Comparison of ENCODE assay signal across 1 cellular context in genomic region chr13:24146961-24147569, GRCh38.
TF ChIP-seq lines count a peak whose summit lies in the region.

No MANE protein-coding gene starts in this region.

TF ChIP-seq in SK-N-SH treated with all-trans-retinoic acid at 6 μM for 48 hours, 23 proteins besides CTCF, POLR2A, EP300 and RAD21 (continued from another document):
- no peak for TF ChIP-seq CSRNP3 (CRISPR knock-in tag; IDR thresholded peaks at IDR 0.05)
- TF ChIP-seq ZFP3 (CRISPR knock-in tag; IDR thresholded peaks at IDR 0.05), result 0 out of 2 replicates have a peak, but pooled peaks have one; percentile 28
- TF ChIP-seq ZNF70 (CRISPR knock-in tag; IDR thresholded peaks at IDR 0.05), result no peak
- TF ChIP-seq, protein P1, sequence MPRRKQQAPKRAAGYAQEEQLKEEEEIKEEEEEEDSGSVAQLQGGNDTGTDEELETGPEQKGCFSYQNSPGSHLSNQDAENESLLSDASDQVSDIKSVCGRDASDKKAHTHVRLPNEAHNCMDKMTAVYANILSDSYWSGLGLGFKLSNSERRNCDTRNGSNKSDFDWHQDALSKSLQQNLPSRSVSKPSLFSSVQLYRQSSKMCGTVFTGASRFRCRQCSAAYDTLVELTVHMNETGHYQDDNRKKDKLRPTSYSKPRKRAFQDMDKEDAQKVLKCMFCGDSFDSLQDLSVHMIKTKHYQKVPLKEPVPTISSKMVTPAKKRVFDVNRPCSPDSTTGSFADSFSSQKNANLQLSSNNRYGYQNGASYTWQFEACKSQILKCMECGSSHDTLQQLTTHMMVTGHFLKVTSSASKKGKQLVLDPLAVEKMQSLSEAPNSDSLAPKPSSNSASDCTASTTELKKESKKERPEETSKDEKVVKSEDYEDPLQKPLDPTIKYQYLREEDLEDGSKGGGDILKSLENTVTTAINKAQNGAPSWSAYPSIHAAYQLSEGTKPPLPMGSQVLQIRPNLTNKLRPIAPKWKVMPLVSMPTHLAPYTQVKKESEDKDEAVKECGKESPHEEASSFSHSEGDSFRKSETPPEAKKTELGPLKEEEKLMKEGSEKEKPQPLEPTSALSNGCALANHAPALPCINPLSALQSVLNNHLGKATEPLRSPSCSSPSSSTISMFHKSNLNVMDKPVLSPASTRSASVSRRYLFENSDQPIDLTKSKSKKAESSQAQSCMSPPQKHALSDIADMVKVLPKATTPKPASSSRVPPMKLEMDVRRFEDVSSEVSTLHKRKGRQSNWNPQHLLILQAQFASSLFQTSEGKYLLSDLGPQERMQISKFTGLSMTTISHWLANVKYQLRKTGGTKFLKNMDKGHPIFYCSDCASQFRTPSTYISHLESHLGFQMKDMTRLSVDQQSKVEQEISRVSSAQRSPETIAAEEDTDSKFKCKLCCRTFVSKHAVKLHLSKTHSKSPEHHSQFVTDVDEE (CRISPR knock-in tag; IDR thresholded peaks at IDR 0.05), result no peak
- peak; percentile 97 for TF ChIP-seq ISL1 (CRISPR knock-in tag; IDR thresholded peaks at IDR 0.05)
